ENCODE assay signal across 13 cellular contexts in genomic region chr7:41886906-41887311, GRCh38.
DNase-seq lines count a peak whose midpoint lies in the region; ATAC-seq, FAIRE-seq and TF ChIP-seq lines count a peak whose summit lies in the region.
"Had no signal": no experiment of that assay in that cellular context is flagged by ENCODE, and none has a peak within 500 bp of the region (broad histone marks: within the 10 kb centered on the region; RNA-seq: fewer than 3 reads in every experiment).

No MANE protein-coding gene starts in this region.

- no peak overlapping the region for H3K4me3 Mint-ChIP-seq in glutamatergic neuron (ENCODE audit: unreplicated experiment)
- no peak overlapping the region for H3K4me3 Mint-ChIP-seq in activated T-cell treated with anti-CD3 and anti-CD28 coated beads, Interleukin-2, amount 50 U/mL, for 24 hours
- H3K4me3 Mint-ChIP-seq: stimulated activated naive CD8-positive, alpha-beta T cell treated with anti-CD3 and anti-CD28 coated beads, Interleukin-15, amount 100 ng/mL, for 72 hours had no signal

- H3K4me1 ChIP-seq in pancreas: no peaks in the 10 kb centered on the region
- H3K4me1 ChIP-seq: parathyroid adenoma had no signal

- TF ChIP-seq CTCF in glutamatergic neuron (IDR thresholded peaks at IDR 0.05; ENCODE audit: partially characterized antibody, unreplicated experiment) (no peak), pancreas (IDR thresholded peaks at IDR 0.05) (no peak)

- no peaks in the 10 kb centered on the region for H3K9me3 ChIP-seq in pancreas

- H3K4me3 ChIP-seq in pancreas: no peak overlapping the region

- no peak overlapping the region for H3K27ac Mint-ChIP-seq in glutamatergic neuron (ENCODE audit: unreplicated experiment)
- no peak overlapping the region for H3K27ac Mint-ChIP-seq in activated T-cell treated with anti-CD3 and anti-CD28 coated beads, Interleukin-2, amount 50 U/mL, for 24 hours
- H3K27ac Mint-ChIP-seq: stimulated activated naive CD8-positive, alpha-beta T cell treated with anti-CD3 and anti-CD28 coated beads, Interleukin-15, amount 100 ng/mL, for 72 hours had no signal

- WGBS in pancreas, 2 donors: 30 to 37% methylated on average over 5 of the region's 5 CpGs

- DNase-seq in Daoy (ENCODE audit: low read depth) (peak; percentile 97), SK-N-DZ (ENCODE audit: low spot score) (peak; percentile 69), glutamatergic neuron (peak; percentile 34), pancreas (no peak), T-helper 2 cell (no peak), NCI-H510A (lab: John Stamatoyannopoulos, UW) (no peak), foreskin melanocyte (no peak)
- DNase-seq in activated T-cell treated with anti-CD3 and anti-CD28 coated beads, Interleukin-2, amount 50 U/mL, for 24 hours: no peak
- DNase-seq: DMS79 treated with DMSO at 0.1 percent for 48 hours; effector memory CD4-positive, alpha-beta T cell; stimulated activated naive CD8-positive, alpha-beta T cell treated with anti-CD3 and anti-CD28 coated beads, Interleukin-15, amount 100 ng/mL, for 72 hours had no signal

- FAIRE-seq in pancreas (lab: Jason Lieb, UNC): no peak

- intact Hi-C loops in pancreas (cut with DNase I): no loop called here

- peak in 3 of 4 donors; percentile 17 to 64 (median 35) for ATAC-seq in pancreas
- ATAC-seq: stimulated activated naive CD8-positive, alpha-beta T cell treated with anti-CD3 and anti-CD28 coated beads, Interleukin-15, amount 100 ng/mL, for 72 hours had no signal

- peaks cover 1% of the 10 kb centered on the region for H3K9me3 Mint-ChIP-seq in glutamatergic neuron (ENCODE audit: unreplicated experiment)
- H3K9me3 Mint-ChIP-seq in activated T-cell treated with anti-CD3 and anti-CD28 coated beads, Interleukin-2, amount 50 U/mL, for 24 hours: peaks cover 11% of the 10 kb centered on the region

- peaks cover 14% of the 10 kb centered on the region for H3K4me1 Mint-ChIP-seq in glutamatergic neuron (ENCODE audit: low read depth, unreplicated experiment)
- H3K4me1 Mint-ChIP-seq in activated T-cell treated with anti-CD3 and anti-CD28 coated beads, Interleukin-2, amount 50 U/mL, for 24 hours (ENCODE audit: low read depth): peaks cover 57% of the 10 kb centered on the region

- H3K27me3 Mint-ChIP-seq in glutamatergic neuron (ENCODE audit: unreplicated experiment): no peaks in the 10 kb centered on the region
- H3K27me3 Mint-ChIP-seq in activated T-cell treated with anti-CD3 and anti-CD28 coated beads, Interleukin-2, amount 50 U/mL, for 24 hours: peaks cover 8% of the 10 kb centered on the region

- no peaks in the 10 kb centered on the region for H3K36me3 Mint-ChIP-seq in glutamatergic neuron (ENCODE audit: unreplicated experiment)
- peaks cover 13% of the 10 kb centered on the region for H3K36me3 Mint-ChIP-seq in activated T-cell treated with anti-CD3 and anti-CD28 coated beads, Interleukin-2, amount 50 U/mL, for 24 hours (ENCODE audit: low read depth)

- no peak overlapping the region for H3K27ac ChIP-seq in pancreas
- H3K27ac ChIP-seq: HL-60, parathyroid adenoma had no signal

- H3K36me3 ChIP-seq in pancreas: no peaks in the 10 kb centered on the region

- no peaks in the 10 kb centered on the region for H3K27me3 ChIP-seq in pancreas

Comparison
In these comparisons a context has a peak if more than half of its experiments do, and no peak if none do; other contexts are left out.
1. DNase-seq: peak in Daoy (single experiment), SK-N-DZ (single experiment) and glutamatergic neuron (single experiment); none in pancreas (0 of 6), T-helper 2 cell (0 of 5), NCI-H510A (single experiment), activated T-cell treated with anti-CD3 and anti-CD28 coated beads, Interleukin-2, amount 50 U/mL, for 24 hours (single experiment) and foreskin melanocyte (single experiment).